In genomic region chr11:69944146-69944795, GRCh38 we compare ENCODE assay signal across 26 cellular contexts.
"Had no signal": no experiment of that assay in that cellular context is flagged by ENCODE, and none has a peak within 500 bp of the region (broad histone marks: within the 10 kb centered on the region; RNA-seq: fewer than 3 reads in every experiment).

No MANE protein-coding gene starts in this region.

- H3K27ac Mint-ChIP-seq: activated CD8-positive, alpha-beta T cell treated with anti-CD3 and anti-CD28 coated beads, Interleukin-2, amount 10 ng/mL, durations not matched to agents 7 days and 5 days; activated naive CD4-positive, alpha-beta T cell treated with anti-CD3 and anti-CD28 coated beads, Interleukin-2, amount 50 U/mL, for 24 hours; brain; naive thymus-derived CD8-positive, alpha-beta T cell; stimulated activated naive B cell treated with anti-CD40 and anti-IgM and Interleukin-4, amounts not matched to agents 10 μg/mL and 1 μg/mL and 100 μg/mL, for 72 hours; T-helper 1 cell treated with Interleukin-12 subunit alpha and Interleukin-12 subunit beta and Interleukin-4 antibody, amounts not matched to agents 30 μg/mL and 1 μg/mL, for 36 hours had no signal

- H3K9me3 Mint-ChIP-seq: activated naive CD4-positive, alpha-beta T cell treated with anti-CD3 and anti-CD28 coated beads, Interleukin-2, amount 50 U/mL, for 24 hours; T-helper 1 cell treated with Interleukin-12 subunit alpha and Interleukin-12 subunit beta and Interleukin-4 antibody, amounts not matched to agents 30 μg/mL and 1 μg/mL, for 36 hours had no signal

- DNase-seq: activated CD4-positive, alpha-beta T cell treated with anti-CD3 and anti-CD28 coated beads, Interleukin-2, amount 50 U/mL, for 1 hour; activated CD8-positive, alpha-beta T cell treated with anti-CD3 and anti-CD28 coated beads, Interleukin-2, amount 10 ng/mL, durations not matched to agents 7 days and 5 days; activated gamma-delta T cell treated with Interleukin-2 at 50 U/mL for 16 hours; activated T-cell treated with anti-CD3 and anti-CD28 coated beads, Interleukin-2, amount 50 U/mL, for 1 hour; anterior cingulate cortex; central memory CD4-positive, alpha-beta T cell; effector memory CD4-positive, alpha-beta T cell; foreskin melanocyte; glutamatergic neuron; hypothalamus; ovary; small intestine; stimulated activated CD4-positive, alpha-beta T cell treated with anti-CD3 and anti-CD28 coated beads, Interleukin-2, amount 100 ng/mL, for 48 hours; stimulated activated CD8-positive, alpha-beta memory T cell treated with anti-CD3 and anti-CD28 coated beads, Interleukin-4, amount 100 ng/mL, for 48 hours; stimulated activated naive B cell treated with anti-CD40 and anti-IgM and Interleukin-4, amounts not matched to agents 10 μg/mL and 1 μg/mL and 100 μg/mL, for 72 hours; T1000; testis had no signal

- H3K9me3 ChIP-seq: ovary, right lobe of liver, testis, vagina had no signal

- H3K4me3 ChIP-seq: ovary, right lobe of liver, testis, vagina had no signal

- H3K27me3 ChIP-seq: ovary, right lobe of liver, testis, vagina had no signal

- H3K27me3 Mint-ChIP-seq: brain had no signal

- ATAC-seq: activated CD8-positive, alpha-beta T cell treated with anti-CD3 and anti-CD28 coated beads, Interleukin-2, amount 10 ng/mL, durations not matched to agents 7 days and 5 days; esophagus mucosa; naive thymus-derived CD8-positive, alpha-beta T cell; stimulated activated naive B cell treated with anti-CD40 and anti-IgM and Interleukin-4, amounts not matched to agents 10 μg/mL and 1 μg/mL and 100 μg/mL, for 72 hours had no signal

- H3K27ac ChIP-seq: ovary, right lobe of liver, testis, vagina had no signal

- FAIRE-seq: colon, endothelial cell of umbilical vein, small intestine had no signal

- H3K4me1 Mint-ChIP-seq: activated naive CD4-positive, alpha-beta T cell treated with anti-CD3 and anti-CD28 coated beads, Interleukin-2, amount 50 U/mL, for 24 hours; naive thymus-derived CD8-positive, alpha-beta T cell; stimulated activated naive B cell treated with anti-CD40 and anti-IgM and Interleukin-4, amounts not matched to agents 10 μg/mL and 1 μg/mL and 100 μg/mL, for 72 hours had no signal

- H3K4me3 Mint-ChIP-seq: activated CD8-positive, alpha-beta T cell treated with anti-CD3 and anti-CD28 coated beads, Interleukin-2, amount 10 ng/mL, durations not matched to agents 7 days and 5 days; activated naive CD4-positive, alpha-beta T cell treated with anti-CD3 and anti-CD28 coated beads, Interleukin-2, amount 50 U/mL, for 24 hours; brain; naive thymus-derived CD8-positive, alpha-beta T cell; stimulated activated naive B cell treated with anti-CD40 and anti-IgM and Interleukin-4, amounts not matched to agents 10 μg/mL and 1 μg/mL and 100 μg/mL, for 72 hours; T-helper 1 cell treated with Interleukin-12 subunit alpha and Interleukin-12 subunit beta and Interleukin-4 antibody, amounts not matched to agents 30 μg/mL and 1 μg/mL, for 36 hours had no signal

- H3K36me3 Mint-ChIP-seq: activated naive CD4-positive, alpha-beta T cell treated with anti-CD3 and anti-CD28 coated beads, Interleukin-2, amount 50 U/mL, for 24 hours; brain; naive thymus-derived CD8-positive, alpha-beta T cell; stimulated activated naive B cell treated with anti-CD40 and anti-IgM and Interleukin-4, amounts not matched to agents 10 μg/mL and 1 μg/mL and 100 μg/mL, for 72 hours had no signal

- H3K36me3 ChIP-seq: ovary, right lobe of liver, vagina had no signal
